Comparison of ENCODE assay signal across 1 cellular context in genomic region chr19:18006895-18007604, GRCh38.
TF ChIP-seq lines count a peak whose summit lies in the region.

No MANE protein-coding gene starts in this region.

TF ChIP-seq in HepG2, 621 proteins besides CTCF, POLR2A, EP300 and RAD21 (continued from another document):
- no peak for TF ChIP-seq MLXIP (CRISPR knock-in tag; IDR thresholded peaks at IDR 0.05; ENCODE audit: borderline replicate concordance)
- TF ChIP-seq ZNF44 (CRISPR knock-in tag; IDR thresholded peaks at IDR 0.05), result 0 out of 2 replicates have a peak, but pooled peaks have one; percentile 34
- TF ChIP-seq ZC3H13 (CRISPR knock-in tag; IDR thresholded peaks at IDR 0.05), result no peak
- peak; percentile 26; the same call in 1 of the 2 replicates for TF ChIP-seq GMEB1 (CRISPR knock-in tag; IDR thresholded peaks at IDR 0.05; ENCODE audit: borderline replicate concordance)
- no peak for TF ChIP-seq E2F5 (CRISPR knock-in tag; conservative IDR thresholded peaks at IDR 0.05)
- no peak for TF ChIP-seq RNF2 (conservative IDR thresholded peaks at IDR 0.05; ENCODE audit: low read depth)
- 0 out of 2 replicates have a peak, but pooled peaks have one; percentile 22 for TF ChIP-seq IRF9 (CRISPR knock-in tag; IDR thresholded peaks at IDR 0.05; ENCODE audit: borderline replicate concordance)
- TF ChIP-seq EZH2 (conservative IDR thresholded peaks at IDR 0.05; ENCODE audit: low read depth, low read length), result no peak
- peak; percentile 36 for TF ChIP-seq PHF8 (CRISPR knock-in tag; IDR thresholded peaks at IDR 0.05)
- TF ChIP-seq RAD51 (IDR thresholded peaks at IDR 0.05; ENCODE audit: borderline replicate concordance), result no peak
- no peak for TF ChIP-seq POLR2G (IDR thresholded peaks at IDR 0.05; ENCODE audit: low read depth, low read length)
- peak; percentile 75 for TF ChIP-seq ZBTB33 (CRISPR knock-in tag; IDR thresholded peaks at IDR 0.05)
- 0 out of 2 replicates have a peak, but pooled peaks have one; percentile 48 for TF ChIP-seq ZBTB26 (CRISPR knock-in tag; IDR thresholded peaks at IDR 0.05; ENCODE audit: borderline replicate concordance)
- peak; percentile 56; the same call in 1 of the 2 replicates for TF ChIP-seq MYC (CRISPR knock-in tag; IDR thresholded peaks at IDR 0.05; ENCODE audit: borderline replicate concordance)
- no peak for TF ChIP-seq ZZZ3 (CRISPR knock-in tag; IDR thresholded peaks at IDR 0.05; ENCODE audit: borderline replicate concordance)
- peak; percentile 83 for TF ChIP-seq HNF1B (CRISPR knock-in tag; IDR thresholded peaks at IDR 0.05)
- TF ChIP-seq ZSCAN25 (CRISPR knock-in tag; IDR thresholded peaks at IDR 0.05), result 0 out of 2 replicates have a peak, but pooled peaks have one; percentile 22
- TF ChIP-seq XBP1 (CRISPR knock-in tag; IDR thresholded peaks at IDR 0.05), result no peak
- peak; percentile 68 for TF ChIP-seq PATZ1 (CRISPR knock-in tag; IDR thresholded peaks at IDR 0.05)
- no peak for TF ChIP-seq GPBP1L1 (CRISPR knock-in tag; IDR thresholded peaks at IDR 0.05)
- peak; percentile 71; the same call in 1 of the 2 replicates for TF ChIP-seq ZNF343 (CRISPR knock-in tag; IDR thresholded peaks at IDR 0.05)
- TF ChIP-seq AKAP8 (CRISPR knock-in tag; IDR thresholded peaks at IDR 0.05), result 0 out of 2 replicates have a peak, but pooled peaks have one; percentile 63
- no peak for TF ChIP-seq POLR2AphosphoS5 (IDR thresholded peaks at IDR 0.05; ENCODE audit: low read depth, low read length)
- TF ChIP-seq MXD3 (CRISPR knock-in tag; IDR thresholded peaks at IDR 0.05), result no peak
- peak; percentile 35; the same call in 1 of the 2 replicates for TF ChIP-seq ZFY (CRISPR knock-in tag; IDR thresholded peaks at IDR 0.05)
- 0 out of 2 replicates have a peak, but pooled peaks have one; percentile 40 for TF ChIP-seq E2F1 (CRISPR knock-in tag; IDR thresholded peaks at IDR 0.05)
